ENCODE assay signal across 11 cellular contexts in the genomic region with DNA sequence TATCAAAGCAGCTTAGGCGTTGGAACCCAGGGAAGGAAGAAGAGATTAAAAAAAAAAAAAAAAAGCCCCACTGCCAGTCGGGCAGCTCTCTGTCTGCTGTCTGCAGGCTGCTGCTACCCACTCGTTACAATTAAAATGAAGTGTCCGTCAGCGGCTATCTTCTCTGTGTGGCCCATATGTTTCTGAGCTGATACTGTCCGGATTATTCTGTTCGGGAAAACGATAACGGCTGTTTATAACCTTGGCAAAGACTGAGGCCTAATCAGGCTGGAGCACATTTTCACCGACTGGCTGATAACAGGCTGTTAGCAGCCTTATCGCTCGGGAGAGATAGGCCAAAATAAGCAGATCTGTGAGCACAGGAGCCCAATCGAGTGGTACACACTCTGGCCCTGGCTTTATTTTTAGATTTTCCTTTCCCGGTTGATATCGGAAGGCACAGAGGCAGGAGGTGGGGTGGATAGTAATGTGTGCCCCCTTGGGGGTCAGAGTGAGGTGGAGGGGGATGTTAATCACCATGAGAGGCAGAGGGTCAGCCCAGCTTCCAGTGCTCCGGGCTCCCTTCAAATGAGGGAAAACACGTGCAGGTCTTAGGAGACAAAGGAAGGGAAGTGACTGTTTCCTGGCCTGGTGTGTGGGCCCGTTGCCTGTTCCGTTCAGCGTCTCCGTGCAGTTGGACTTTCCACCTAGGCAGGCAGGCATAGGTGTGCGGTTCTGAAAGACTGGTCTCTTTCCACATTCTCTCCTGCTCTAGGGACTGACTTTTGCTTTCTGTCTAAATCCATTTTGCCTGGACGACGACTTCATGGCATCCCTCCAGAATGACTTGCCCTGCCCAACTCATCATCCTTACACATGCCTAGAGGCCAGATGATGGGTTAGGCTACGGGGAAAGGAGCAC.
A peak's percentile ranks its signal among the peaks of the same experiment; 100 is the strongest.
DNase-seq lines count a peak whose midpoint lies in the region; ATAC-seq, FAIRE-seq and TF ChIP-seq lines count a peak whose summit lies in the region.
"Had no signal": no experiment of that assay in that cellular context is flagged by ENCODE, and none has a peak within 500 bp of the region (broad histone marks: within the 10 kb centered on the region; RNA-seq: fewer than 3 reads in every experiment).

No MANE protein-coding gene starts in this region.

- H3K36me3 ChIP-seq in right lobe of liver: no peaks in the 10 kb centered on the region
- H3K36me3 ChIP-seq: thyroid gland had no signal

- no peaks in the 10 kb centered on the region for H3K27me3 ChIP-seq in right lobe of liver
- H3K27me3 ChIP-seq: thyroid gland had no signal

- no peak overlapping the region for H3K4me3 ChIP-seq in right lobe of liver
- H3K4me3 ChIP-seq: thyroid gland had no signal

- no peak for FAIRE-seq in urothelium cell line (lab: Jason Lieb, UNC)

- DNase-seq in NCI-H524 treated with DMSO at 0.1 percent for 48 hours (lab: John Stamatoyannopoulos, UW) (peak; percentile 66), dermis blood vessel endothelial cell (peak; percentile 58), right lobe of liver (peak; percentile 40 to 59 (median 59)), superior temporal gyrus (ENCODE audit: extremely low spot score) (peak; percentile 11), NCI-H510A treated with DMSO at 0.1 percent for 48 hours (lab: John Stamatoyannopoulos, UW) (no peak), NCI-H2029 treated with DMSO at 0.1 percent for 48 hours (lab: John Stamatoyannopoulos, UW) (no peak), HK-2 (ENCODE audit: unreplicated experiment) (no peak), urothelium cell line (ENCODE audit: low spot score) (no peak)
- DNase-seq: KG1; stimulated activated CD4-positive, alpha-beta T cell treated with anti-CD3 and anti-CD28 coated beads, Interleukin-15, amount 100 ng/mL, for 24 hours; thyroid gland had no signal

- no peak for TF ChIP-seq CTCF in right lobe of liver (IDR thresholded peaks at IDR 0.05)

- H3K27ac ChIP-seq in right lobe of liver: peak overlapping the region; percentile 11 to 48 (median 28)
- H3K27ac ChIP-seq: thyroid gland had no signal

- intact Hi-C loops in right lobe of liver (cut with DNase I): no loop called here

- no peak for TF ChIP-seq POLR2A in right lobe of liver (IDR thresholded peaks at IDR 0.05)

- H3K9me3 ChIP-seq in right lobe of liver: no peaks in the 10 kb centered on the region
- H3K9me3 ChIP-seq: thyroid gland had no signal

- peaks cover 0 to 24% (median 6%) of the 10 kb centered on the region in 4 donors for H3K4me1 ChIP-seq in right lobe of liver

- 32% methylated on average over 18 of the region's 25 CpGs for WGBS in right lobe of liver (ENCODE audit: insufficient coverage, low coverage, low lambda C conversion rate, missing lambda C conversion rate)

- peak; percentile 80 to 94 (median 86) for ATAC-seq in right lobe of liver

Comparison
In these comparisons a context has a peak if more than half of its experiments do, and no peak if none do; other contexts are left out.
1. DNase-seq: peak in NCI-H524 treated with DMSO at 0.1 percent for 48 hours (single experiment), dermis blood vessel endothelial cell (single experiment), right lobe of liver (3 of 3) and superior temporal gyrus (single experiment); none in NCI-H510A treated with DMSO at 0.1 percent for 48 hours (single experiment), NCI-H2029 treated with DMSO at 0.1 percent for 48 hours (single experiment), HK-2 (single experiment) and urothelium cell line (single experiment).